ENCODE assay signal across 8 cellular contexts in genomic region chr1:24384251-24385090, GRCh38. TPM values are rescaled to one million over a fixed set of nuclear protein-coding genes. Genes with fewer than 3 reads are reported as not detected.
DNase-seq lines count a peak whose midpoint lies in the region; ATAC-seq, FAIRE-seq and TF ChIP-seq lines count a peak whose summit lies in the region.

No MANE protein-coding gene starts in this region.

- no peak overlapping the region for H3K4me3 Mint-ChIP-seq in endodermal cell

- H3K36me3 Mint-ChIP-seq in endodermal cell (ENCODE audit: low read depth), result peaks cover 28% of the 10 kb centered on the region

- 95 to 96% methylated on average over 11 to 13 of the region's 13 CpGs for WGBS in endodermal cell (ENCODE audit: insufficient coverage in 1 of 2, insufficient read length in 1 of 2), 2 experiments
- 74 to 82% (median 82%) methylated on average over 13 of the region's 13 CpGs for WGBS in small intestine, 3 donors

- H3K9ac ChIP-seq in endodermal cell (ENCODE audit: extremely low read depth, low read length, poor library complexity, severe bottlenecking), result no peak overlapping the region

- no peak overlapping the region for H3K27ac Mint-ChIP-seq in endodermal cell

- no peak for ATAC-seq in GM18861 (IDR thresholded peaks at IDR 0.05; ENCODE audit: unreplicated experiment)

- H3K9me3 Mint-ChIP-seq in endodermal cell, result peaks cover 2% of the 10 kb centered on the region

- TF ChIP-seq CTCF in endodermal cell (conservative IDR thresholded peaks at IDR 0.05), result no peak

- H3K4me3 ChIP-seq in endodermal cell (ENCODE audit: low read length) (no peak overlapping the region), skin epidermis (no peak overlapping the region), small intestine (ENCODE audit: low read depth in 1 of 2, low read length in 2 of 2) (no peak overlapping the region)

- H3K27me3 ChIP-seq in endodermal cell (ENCODE audit: control insufficient read depth, insufficient read depth, low read length, poor library complexity, severe bottlenecking), result no peaks in the 10 kb centered on the region
- H3K27me3 ChIP-seq in small intestine (ENCODE audit: control insufficient read depth in 2 of 2, insufficient read depth in 2 of 2, low read length in 2 of 2), result no peaks in the 10 kb centered on the region

- peak; percentile 37 for DNase-seq in activated T-cell treated with anti-CD3 and anti-CD28 coated beads for 48 hours (ENCODE audit: low read depth)
- DNase-seq in activated T-cell treated with anti-CD3 and anti-CD28 coated beads for 4 hours, result no peak
- peak; percentile 51 for DNase-seq in NOMO-1 treated with dmso at 0.1 percent for 144 hours (lab: John Stamatoyannopoulos, UW; ENCODE audit: unreplicated experiment)
- peak; percentile 36 for DNase-seq in endodermal cell
- DNase-seq in COLO829 (ENCODE audit: low spot score), result no peak
- DNase-seq in small intestine, result no peak

- no peaks in the 10 kb centered on the region for H3K9me3 ChIP-seq in endodermal cell (ENCODE audit: control insufficient read depth, low read length)
- H3K9me3 ChIP-seq in small intestine (ENCODE audit: control insufficient read depth, low read depth), result no peaks in the 10 kb centered on the region

- H3K4me1 Mint-ChIP-seq in endodermal cell, result peaks cover 14% of the 10 kb centered on the region

- H3K27ac ChIP-seq in endodermal cell (ENCODE audit: low read depth, low read length), result no peak overlapping the region
- peak overlapping the region in 19 of 21 experiments; percentile 25 to 83 (median 64) for H3K27ac ChIP-seq in skin epidermis
- peak overlapping the region in 1 of 2 donors; percentile 68 for H3K27ac ChIP-seq in small intestine (ENCODE audit: low read depth in 1 of 2, low read length in 1 of 2)

- H3K36me3 ChIP-seq in endodermal cell (ENCODE audit: control insufficient read depth, insufficient read depth, low read length), result peaks cover 10% of the 10 kb centered on the region
- no peaks in the 10 kb centered on the region for H3K36me3 ChIP-seq in small intestine (ENCODE audit: control insufficient read depth in 2 of 2, insufficient read depth in 2 of 2, low read length in 2 of 2)

- no peaks in the 10 kb centered on the region for H3K27me3 Mint-ChIP-seq in endodermal cell (ENCODE audit: insufficient read depth)

- FAIRE-seq in small intestine (lab: Jason Lieb, UNC), result no peak

- H3K4me1 ChIP-seq in endodermal cell (ENCODE audit: control insufficient read depth, insufficient read depth, low read length), result peaks cover 8% of the 10 kb centered on the region
- peaks cover 0 to 5% of the 10 kb centered on the region in 2 donors for H3K4me1 ChIP-seq in small intestine (ENCODE audit: control insufficient read depth in 2 of 2, insufficient read depth in 1 of 2, low read depth in 1 of 2, low read length in 1 of 2)

RNA-seq across cellular contexts. Expression of gene STPG1, which starts 29.1 kb away (rescaled TPM):
- total RNA-seq in endodermal cell, result 10 to 100 TPM; 16.6 to 16.9 TPM
- 8.8 TPM for polyA plus RNA-seq in endodermal cell (2013, experiment 1 of 2)
- 9.5 TPM for polyA plus RNA-seq in endodermal cell (2013, experiment 2 of 2)
- polyA plus RNA-seq in small intestine, result 10 to 100 TPM in 1 of 3 donors, 1 to 10 TPM in 2; 6.5 to 10.3 (median 6.5) TPM

RNA-seq across cellular contexts. Expression of gene NIPAL3, which starts 31.1 kb away (rescaled TPM):
- 1 to 10 TPM; 4.7 to 5.5 TPM for total RNA-seq in endodermal cell
- polyA plus RNA-seq in endodermal cell (2013, experiment 1 of 2), result 7.9 TPM
- polyA plus RNA-seq in endodermal cell (2013, experiment 2 of 2), result 7.4 TPM
- 10 to 100 TPM in 2 of 3 donors, 1 to 10 TPM in 1; 4.9 to 15.9 (median 10.7) TPM for polyA plus RNA-seq in small intestine

Comparison
In these comparisons a context has a peak if more than half of its experiments do, and no peak if none do; other contexts are left out.
1. DNase-seq: peak in activated T-cell treated with anti-CD3 and anti-CD28 coated beads for 48 hours (single experiment), NOMO-1 treated with dmso at 0.1 percent for 144 hours (single experiment) and endodermal cell (single experiment); none in activated T-cell treated with anti-CD3 and anti-CD28 coated beads for 4 hours (single experiment), COLO829 (single experiment) and small intestine (single experiment).